In the genomic region with DNA sequence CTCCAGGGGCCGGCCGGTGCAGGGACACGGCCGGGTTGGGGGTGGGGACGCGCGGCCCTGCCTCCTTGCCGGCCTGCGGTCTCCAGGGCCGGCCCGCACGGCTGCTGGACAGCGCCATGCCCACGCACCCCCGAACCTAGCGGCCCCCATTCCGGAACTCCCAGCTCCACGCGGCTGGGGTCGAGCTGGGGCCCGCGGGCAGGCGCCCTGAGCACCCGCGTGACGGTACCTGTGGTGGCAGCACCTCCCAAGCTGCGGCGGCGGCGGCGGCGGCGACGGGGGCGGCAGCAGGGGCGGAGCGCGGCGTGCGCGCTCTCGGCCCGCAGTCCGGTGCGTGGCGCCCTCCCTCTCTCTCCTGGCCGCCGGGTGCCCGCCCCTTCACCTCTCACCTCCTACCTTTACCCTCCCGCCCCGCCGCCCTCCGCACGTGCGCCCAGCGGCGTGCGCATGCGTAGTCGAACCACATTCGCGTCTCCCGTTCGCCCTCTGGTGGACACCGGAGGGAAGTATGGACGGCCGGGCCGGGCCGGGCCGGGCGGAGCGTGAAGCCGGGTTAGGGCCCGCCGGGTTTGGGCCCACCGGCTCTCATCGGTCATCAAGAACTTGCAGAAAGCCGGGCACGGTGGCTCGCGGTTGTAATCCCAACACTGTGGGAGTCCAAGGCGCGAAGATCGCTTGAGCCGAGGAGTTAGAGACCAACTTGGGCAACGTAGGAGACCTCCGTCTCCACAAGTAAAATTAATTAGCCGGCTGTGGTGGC, we compare ENCODE assay signal across 8 cellular contexts.
DNase-seq lines count a peak whose midpoint lies in the region; ATAC-seq lines count a peak whose summit lies in the region.

A gene (minus strand): TSS at position 372 of the 760 bp plus-strand sequence. CDS start 32,948 bp downstream, outside the sequence.

- peak; percentile 91 for DNase-seq in COLO668 (lab: John Stamatoyannopoulos, UW; ENCODE audit: unreplicated experiment)
- DNase-seq in HK-2 (ENCODE audit: unreplicated experiment) = peak; percentile 85
- peak; percentile 88 for DNase-seq in NK-92 treated with Interleukin-12 subunit alpha and Interleukin-12 subunit beta, amount 100 ng/mL, for 24 hours (lab: John Stamatoyannopoulos, UW)
- peak; percentile 99 for DNase-seq in activated CD8-positive, alpha-beta memory T cell treated with anti-CD3 and anti-CD28 coated beads for 24 hours
- peak; percentile 95 for DNase-seq in effector CD8-positive, alpha-beta T cell (lab: John Stamatoyannopoulos, UW)
- DNase-seq in medulla oblongata (ENCODE audit: extremely low spot score) = peak; percentile 93
- DNase-seq in stimulated activated CD4-positive, alpha-beta T cell treated with anti-CD3 and anti-CD28 coated beads, TNF-alpha, amount 100 ng/mL, for 48 hours (ENCODE audit: low read depth in 3 of 3) = peak; percentile 92 to 94 (median 93)

- ATAC-seq in GM19455 (IDR thresholded peaks at IDR 0.05; ENCODE audit: unreplicated experiment) = peak; percentile 89

Comparison
In these comparisons a context has a peak if more than half of its experiments do, and no peak if none do; other contexts are left out.
1. Peak in every context shown above with its lines: DNase-seq and ATAC-seq.